Comparison of ENCODE assay signal across 8 cellular contexts in the genomic region with DNA sequence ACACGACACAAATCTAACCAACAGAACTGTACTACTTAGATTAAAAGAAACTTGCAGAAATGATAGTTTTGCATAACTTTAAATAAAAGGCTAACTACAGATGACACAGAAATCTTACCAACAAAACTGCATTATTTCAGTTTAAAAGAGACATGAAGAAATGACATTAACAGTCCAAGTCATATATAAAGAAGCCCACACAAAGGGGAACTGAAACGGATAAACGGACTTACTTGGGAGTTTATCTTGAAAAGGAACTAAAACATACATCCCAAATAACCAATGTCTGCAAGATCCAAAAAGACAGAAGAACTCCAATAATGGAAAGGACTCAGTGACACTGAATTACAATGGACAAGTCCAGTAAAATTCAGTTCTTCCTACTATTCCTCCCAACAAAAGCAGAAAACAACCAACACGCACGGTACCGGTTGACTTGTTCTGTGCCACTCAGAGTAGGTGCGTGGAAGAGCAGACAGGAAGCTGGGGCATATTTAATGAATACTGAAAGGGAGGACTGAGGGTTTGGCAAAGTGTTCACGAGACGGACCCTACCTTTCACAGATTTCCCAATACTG. TPM values are rescaled to one million over a fixed set of nuclear protein-coding genes. Genes with fewer than 3 reads are reported as not detected.
A peak's percentile ranks its signal among the peaks of the same experiment; 100 is the strongest.
DNase-seq lines count a peak whose midpoint lies in the region; ATAC-seq and TF ChIP-seq lines count a peak whose summit lies in the region.

No MANE protein-coding gene starts in this region.

- peaks cover 10% of the 10 kb centered on the region for H3K4me1 Mint-ChIP-seq in CD4-positive, alpha-beta T cell (ENCODE audit: low read depth)
- H3K4me1 Mint-ChIP-seq in activated CD4-positive, alpha-beta T cell treated with anti-CD3 and anti-CD28 coated beads, Interleukin-2, amount 10 ng/mL, durations not matched to agents 24 days and 14 days, result peaks cover 16% of the 10 kb centered on the region
- H3K4me1 Mint-ChIP-seq in glutamatergic neuron (ENCODE audit: low read depth, unreplicated experiment) (peaks cover 2% of the 10 kb centered on the region), progenitor cell of endocrine pancreas (ENCODE audit: low read depth) (peaks cover 18% of the 10 kb centered on the region)

- peak; percentile 17 for ATAC-seq in CD4-positive, alpha-beta T cell (ENCODE audit: poor library complexity)
- ATAC-seq in GM19395 (IDR thresholded peaks at IDR 0.05; ENCODE audit: unreplicated experiment) (peak; percentile 64), HG03354 (IDR thresholded peaks at IDR 0.05; ENCODE audit: poor library complexity, severe bottlenecking, unreplicated experiment) (peak; percentile 54)

- H3K27me3 Mint-ChIP-seq in CD4-positive, alpha-beta T cell, result peaks cover 18% of the 10 kb centered on the region
- H3K27me3 Mint-ChIP-seq in activated CD4-positive, alpha-beta T cell treated with anti-CD3 and anti-CD28 coated beads, Interleukin-2, amount 10 ng/mL, durations not matched to agents 24 days and 14 days, result no peaks in the 10 kb centered on the region
- H3K27me3 Mint-ChIP-seq in glutamatergic neuron (ENCODE audit: unreplicated experiment) (peaks cover 8% of the 10 kb centered on the region), progenitor cell of endocrine pancreas (peaks cover 13% of the 10 kb centered on the region)

- POLR2A ChIA-PET in CD4-positive, alpha-beta T cell (lab: Charles Lee), result interaction anchor here (1.0 to 1.9 kb wide), 2 partner anchors 125 to 807 kb away, joined by 3 to 4 read pairs; partner anchors contain the start of gene MDM2

- intact Hi-C loops in CD4-positive, alpha-beta T cell (cut with DNase I, micrococcal nuclease), result loop anchor here in 1 of 2 experiments (5.0 kb wide), 1 partner anchor 805 kb away; the partner anchor contains the start of gene RAB3IP
- intact Hi-C loops in activated CD4-positive, alpha-beta T cell treated with anti-CD3 and anti-CD28 coated beads, Interleukin-2, amount 10 ng/mL, durations not matched to agents 24 days and 14 days (cut with micrococcal nuclease), result loop anchor here (1.0 to 5.0 kb wide), 2 partner anchors 12 to 75 kb away; no protein-coding TSS in a partner anchor

- DNase-seq in CD4-positive, alpha-beta T cell, result no peak
- DNase-seq in activated CD4-positive, alpha-beta T cell treated with anti-CD3 and anti-CD28 coated beads, Interleukin-2, amount 10 ng/mL, durations not matched to agents 24 days and 14 days, result no peak
- DNase-seq in glutamatergic neuron, result no peak
- DNase-seq in progenitor cell of endocrine pancreas (ENCODE audit: low spot score, unreplicated experiment), result no peak
- no peak for DNase-seq in ureter (ENCODE audit: low spot score)
- DNase-seq in NCI-H1105 treated with DMSO at 0.1 percent for 48 hours (lab: John Stamatoyannopoulos, UW), result no peak

- peaks cover 7% of the 10 kb centered on the region for H3K27me3 ChIP-seq in CD4-positive, alpha-beta T cell (ENCODE audit: control insufficient read depth, insufficient read depth, low read length)

- no peak for TF ChIP-seq CTCF in CD4-positive, alpha-beta T cell (IDR thresholded peaks at IDR 0.05)
- TF ChIP-seq CTCF in glutamatergic neuron (IDR thresholded peaks at IDR 0.05; ENCODE audit: partially characterized antibody, unreplicated experiment) (no peak), progenitor cell of endocrine pancreas (IDR thresholded peaks at IDR 0.05; ENCODE audit: unreplicated experiment) (no peak)

- CTCF ChIA-PET in CD4-positive, alpha-beta T cell (lab: Charles Lee), result no interaction called here

- peak overlapping the region; percentile 79 for H3K4me3 Mint-ChIP-seq in CD4-positive, alpha-beta T cell
- peak overlapping the region; percentile 94 for H3K4me3 Mint-ChIP-seq in activated CD4-positive, alpha-beta T cell treated with anti-CD3 and anti-CD28 coated beads, Interleukin-2, amount 10 ng/mL, durations not matched to agents 24 days and 14 days
- H3K4me3 Mint-ChIP-seq in glutamatergic neuron (ENCODE audit: unreplicated experiment), result peak overlapping the region; percentile 86
- H3K4me3 Mint-ChIP-seq in progenitor cell of endocrine pancreas (ENCODE audit: low read depth), result peak overlapping the region; percentile 86

- H3K9me3 ChIP-seq in CD4-positive, alpha-beta T cell (ENCODE audit: control insufficient read depth, low read length), result no peaks in the 10 kb centered on the region

- H3K36me3 Mint-ChIP-seq in CD4-positive, alpha-beta T cell (ENCODE audit: low read depth), result no peaks in the 10 kb centered on the region
- peaks cover 31% of the 10 kb centered on the region for H3K36me3 Mint-ChIP-seq in activated CD4-positive, alpha-beta T cell treated with anti-CD3 and anti-CD28 coated beads, Interleukin-2, amount 10 ng/mL, durations not matched to agents 24 days and 14 days (ENCODE audit: low read depth)
- no peaks in the 10 kb centered on the region for H3K36me3 Mint-ChIP-seq in glutamatergic neuron (ENCODE audit: unreplicated experiment)
- H3K36me3 Mint-ChIP-seq in progenitor cell of endocrine pancreas (ENCODE audit: insufficient read depth), result peaks cover 13% of the 10 kb centered on the region

- no peak overlapping the region for H3K27ac Mint-ChIP-seq in CD4-positive, alpha-beta T cell
- peak overlapping the region; percentile 85 for H3K27ac Mint-ChIP-seq in activated CD4-positive, alpha-beta T cell treated with anti-CD3 and anti-CD28 coated beads, Interleukin-2, amount 10 ng/mL, durations not matched to agents 24 days and 14 days
- H3K27ac Mint-ChIP-seq in glutamatergic neuron (ENCODE audit: unreplicated experiment) (no peak overlapping the region), progenitor cell of endocrine pancreas (peak overlapping the region; percentile 17)

- no peak overlapping the region for H3K27ac ChIP-seq in CD4-positive, alpha-beta T cell (ENCODE audit: low read depth, low read length)

- H3K9me3 Mint-ChIP-seq in CD4-positive, alpha-beta T cell, result no peaks in the 10 kb centered on the region
- peaks cover 4% of the 10 kb centered on the region for H3K9me3 Mint-ChIP-seq in activated CD4-positive, alpha-beta T cell treated with anti-CD3 and anti-CD28 coated beads, Interleukin-2, amount 10 ng/mL, durations not matched to agents 24 days and 14 days
- H3K9me3 Mint-ChIP-seq in glutamatergic neuron (ENCODE audit: unreplicated experiment) (peaks cover 2% of the 10 kb centered on the region), progenitor cell of endocrine pancreas (ENCODE audit: low read depth) (peaks cover 3% of the 10 kb centered on the region)

RNA-seq across cellular contexts. Expression of gene CPM, which starts 0.8 kb away (rescaled TPM):
- total RNA-seq in CD4-positive, alpha-beta T cell, result 1 to 10 TPM; 1.9 to 2.2 TPM
- 63.5 and 76.5 TPM in 2 replicates for total RNA-seq in activated CD4-positive, alpha-beta T cell treated with anti-CD3 and anti-CD28 coated beads, Interleukin-2, amount 10 ng/mL, durations not matched to agents 24 days and 14 days
- total RNA-seq in glutamatergic neuron (ENCODE audit: unreplicated experiment) (not detected), progenitor cell of endocrine pancreas (28.0 and 32.1 TPM in 2 replicates), ureter (35.4 TPM)

Comparison
In these comparisons a context has a peak if more than half of its experiments do, and no peak if none do; other contexts are left out.
1. H3K27ac Mint-ChIP-seq: peak in activated CD4-positive, alpha-beta T cell treated with anti-CD3 and anti-CD28 coated beads, Interleukin-2, amount 10 ng/mL, durations not matched to agents 24 days and 14 days (single experiment) and progenitor cell of endocrine pancreas (single experiment); none in CD4-positive, alpha-beta T cell (single experiment) and glutamatergic neuron (single experiment).
2. Peak in every context shown above with its lines, with median percentiles within 50 percentile points of each other: ATAC-seq and H3K4me3 Mint-ChIP-seq.